ENCODE assay signal across 1 cellular context in genomic region chr5:150142800-150143724, GRCh38.
TF ChIP-seq lines count a peak whose summit lies in the region.

No MANE protein-coding gene starts in this region.

TF ChIP-seq in K562, 482 proteins besides CTCF, POLR2A, EP300 and RAD21 (continued from another document and continues in another):
- TF ChIP-seq, protein P1, sequence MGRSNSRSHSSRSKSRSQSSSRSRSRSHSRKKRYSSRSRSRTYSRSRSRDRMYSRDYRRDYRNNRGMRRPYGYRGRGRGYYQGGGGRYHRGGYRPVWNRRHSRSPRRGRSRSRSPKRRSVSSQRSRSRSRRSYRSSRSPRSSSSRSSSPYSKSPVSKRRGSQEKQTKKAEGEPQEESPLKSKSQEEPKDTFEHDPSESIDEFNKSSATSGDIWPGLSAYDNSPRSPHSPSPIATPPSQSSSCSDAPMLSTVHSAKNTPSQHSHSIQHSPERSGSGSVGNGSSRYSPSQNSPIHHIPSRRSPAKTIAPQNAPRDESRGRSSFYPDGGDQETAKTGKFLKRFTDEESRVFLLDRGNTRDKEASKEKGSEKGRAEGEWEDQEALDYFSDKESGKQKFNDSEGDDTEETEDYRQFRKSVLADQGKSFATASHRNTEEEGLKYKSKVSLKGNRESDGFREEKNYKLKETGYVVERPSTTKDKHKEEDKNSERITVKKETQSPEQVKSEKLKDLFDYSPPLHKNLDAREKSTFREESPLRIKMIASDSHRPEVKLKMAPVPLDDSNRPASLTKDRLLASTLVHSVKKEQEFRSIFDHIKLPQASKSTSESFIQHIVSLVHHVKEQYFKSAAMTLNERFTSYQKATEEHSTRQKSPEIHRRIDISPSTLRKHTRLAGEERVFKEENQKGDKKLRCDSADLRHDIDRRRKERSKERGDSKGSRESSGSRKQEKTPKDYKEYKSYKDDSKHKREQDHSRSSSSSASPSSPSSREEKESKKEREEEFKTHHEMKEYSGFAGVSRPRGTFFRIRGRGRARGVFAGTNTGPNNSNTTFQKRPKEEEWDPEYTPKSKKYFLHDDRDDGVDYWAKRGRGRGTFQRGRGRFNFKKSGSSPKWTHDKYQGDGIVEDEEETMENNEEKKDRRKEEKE (IDR thresholded peaks at IDR 0.05; ENCODE audit: borderline replicate concordance in 1 of 2, control insufficient read depth in 1 of 2, low read depth in 2 of 2, low read length in 1 of 2) = no peak
- peak; percentile 94 for TF ChIP-seq FOSL1 (tag; conservative IDR thresholded peaks at IDR 0.05)
- TF ChIP-seq, protein P2, sequence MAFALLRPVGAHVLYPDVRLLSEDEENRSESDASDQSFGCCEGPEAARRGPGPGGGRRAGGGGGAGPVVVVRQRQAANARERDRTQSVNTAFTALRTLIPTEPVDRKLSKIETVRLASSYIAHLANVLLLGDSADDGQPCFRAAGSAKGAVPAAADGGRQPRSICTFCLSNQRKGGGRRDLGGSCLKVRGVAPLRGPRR (CRISPR knock-in tag; IDR thresholded peaks at IDR 0.05) = no peak
- TF ChIP-seq, protein P3, sequence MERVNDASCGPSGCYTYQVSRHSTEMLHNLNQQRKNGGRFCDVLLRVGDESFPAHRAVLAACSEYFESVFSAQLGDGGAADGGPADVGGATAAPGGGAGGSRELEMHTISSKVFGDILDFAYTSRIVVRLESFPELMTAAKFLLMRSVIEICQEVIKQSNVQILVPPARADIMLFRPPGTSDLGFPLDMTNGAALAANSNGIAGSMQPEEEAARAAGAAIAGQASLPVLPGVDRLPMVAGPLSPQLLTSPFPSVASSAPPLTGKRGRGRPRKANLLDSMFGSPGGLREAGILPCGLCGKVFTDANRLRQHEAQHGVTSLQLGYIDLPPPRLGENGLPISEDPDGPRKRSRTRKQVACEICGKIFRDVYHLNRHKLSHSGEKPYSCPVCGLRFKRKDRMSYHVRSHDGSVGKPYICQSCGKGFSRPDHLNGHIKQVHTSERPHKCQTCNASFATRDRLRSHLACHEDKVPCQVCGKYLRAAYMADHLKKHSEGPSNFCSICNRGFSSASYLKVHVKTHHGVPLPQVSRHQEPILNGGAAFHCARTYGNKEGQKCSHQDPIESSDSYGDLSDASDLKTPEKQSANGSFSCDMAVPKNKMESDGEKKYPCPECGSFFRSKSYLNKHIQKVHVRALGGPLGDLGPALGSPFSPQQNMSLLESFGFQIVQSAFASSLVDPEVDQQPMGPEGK (CRISPR knock-in tag; IDR thresholded peaks at IDR 0.05; ENCODE audit: borderline replicate concordance) = no peak
- no peak for TF ChIP-seq ZNF316 (IDR thresholded peaks at IDR 0.05)
- no peak for TF ChIP-seq CBX8 (IDR thresholded peaks at IDR 0.05; ENCODE audit: borderline replicate concordance, extremely low read depth, low read depth, low read length, poor library complexity, severe bottlenecking)
- TF ChIP-seq CGGBP1 (CRISPR knock-in tag; IDR thresholded peaks at IDR 0.05) = no peak
- peak; percentile 49 for TF ChIP-seq FOS (IDR thresholded peaks at IDR 0.05; ENCODE audit: extremely low read depth, insufficient read length)
- TF ChIP-seq, protein P4, sequence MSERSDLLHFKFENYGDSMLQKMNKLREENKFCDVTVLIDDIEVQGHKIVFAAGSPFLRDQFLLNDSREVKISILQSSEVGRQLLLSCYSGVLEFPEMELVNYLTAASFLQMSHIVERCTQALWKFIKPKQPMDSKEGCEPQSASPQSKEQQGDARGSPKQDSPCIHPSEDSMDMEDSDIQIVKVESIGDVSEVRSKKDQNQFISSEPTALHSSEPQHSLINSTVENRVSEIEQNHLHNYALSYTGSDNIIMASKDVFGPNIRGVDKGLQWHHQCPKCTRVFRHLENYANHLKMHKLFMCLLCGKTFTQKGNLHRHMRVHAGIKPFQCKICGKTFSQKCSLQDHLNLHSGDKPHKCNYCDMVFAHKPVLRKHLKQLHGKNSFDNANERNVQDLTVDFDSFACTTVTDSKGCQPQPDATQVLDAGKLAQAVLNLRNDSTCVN (CRISPR knock-in tag; IDR thresholded peaks at IDR 0.05) = no peak
- TF ChIP-seq, protein P5, sequence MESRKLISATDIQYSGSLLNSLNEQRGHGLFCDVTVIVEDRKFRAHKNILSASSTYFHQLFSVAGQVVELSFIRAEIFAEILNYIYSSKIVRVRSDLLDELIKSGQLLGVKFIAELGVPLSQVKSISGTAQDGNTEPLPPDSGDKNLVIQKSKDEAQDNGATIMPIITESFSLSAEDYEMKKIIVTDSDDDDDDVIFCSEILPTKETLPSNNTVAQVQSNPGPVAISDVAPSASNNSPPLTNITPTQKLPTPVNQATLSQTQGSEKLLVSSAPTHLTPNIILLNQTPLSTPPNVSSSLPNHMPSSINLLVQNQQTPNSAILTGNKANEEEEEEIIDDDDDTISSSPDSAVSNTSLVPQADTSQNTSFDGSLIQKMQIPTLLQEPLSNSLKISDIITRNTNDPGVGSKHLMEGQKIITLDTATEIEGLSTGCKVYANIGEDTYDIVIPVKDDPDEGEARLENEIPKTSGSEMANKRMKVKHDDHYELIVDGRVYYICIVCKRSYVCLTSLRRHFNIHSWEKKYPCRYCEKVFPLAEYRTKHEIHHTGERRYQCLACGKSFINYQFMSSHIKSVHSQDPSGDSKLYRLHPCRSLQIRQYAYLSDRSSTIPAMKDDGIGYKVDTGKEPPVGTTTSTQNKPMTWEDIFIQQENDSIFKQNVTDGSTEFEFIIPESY (CRISPR knock-in tag; IDR thresholded peaks at IDR 0.05) = peak; percentile 67
- no peak for TF ChIP-seq ZNF134 (CRISPR knock-in tag; conservative IDR thresholded peaks at IDR 0.05)
- no peak for TF ChIP-seq ZNF239 (CRISPR knock-in tag; IDR thresholded peaks at IDR 0.05)
- peak; percentile 6; the same call in 1 of the 2 replicates for TF ChIP-seq GABPB1 (CRISPR knock-in tag; IDR thresholded peaks at IDR 0.05)
- no peak for TF ChIP-seq PCBP1 (IDR thresholded peaks at IDR 0.05; ENCODE audit: low read depth, low read length, poor library complexity, severe bottlenecking)
- TF ChIP-seq NR2C1 (IDR thresholded peaks at IDR 0.05) = peak; percentile 57; the same call in 1 of the 2 replicates
- TF ChIP-seq NR2C1 (tag; IDR thresholded peaks at IDR 0.05) = peak; percentile 65
- TF ChIP-seq, protein P6, sequence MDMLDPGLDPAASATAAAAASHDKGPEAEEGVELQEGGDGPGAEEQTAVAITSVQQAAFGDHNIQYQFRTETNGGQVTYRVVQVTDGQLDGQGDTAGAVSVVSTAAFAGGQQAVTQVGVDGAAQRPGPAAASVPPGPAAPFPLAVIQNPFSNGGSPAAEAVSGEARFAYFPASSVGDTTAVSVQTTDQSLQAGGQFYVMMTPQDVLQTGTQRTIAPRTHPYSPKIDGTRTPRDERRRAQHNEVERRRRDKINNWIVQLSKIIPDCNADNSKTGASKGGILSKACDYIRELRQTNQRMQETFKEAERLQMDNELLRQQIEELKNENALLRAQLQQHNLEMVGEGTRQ (CRISPR knock-in tag; IDR thresholded peaks at IDR 0.05) = peak; percentile 72
- peak; percentile 57; the same call in 1 of the 2 replicates for TF ChIP-seq MECOM (CRISPR knock-in tag; IDR thresholded peaks at IDR 0.05)
- TF ChIP-seq MLX (CRISPR knock-in tag; conservative IDR thresholded peaks at IDR 0.05) = no peak
- TF ChIP-seq, protein P7, sequence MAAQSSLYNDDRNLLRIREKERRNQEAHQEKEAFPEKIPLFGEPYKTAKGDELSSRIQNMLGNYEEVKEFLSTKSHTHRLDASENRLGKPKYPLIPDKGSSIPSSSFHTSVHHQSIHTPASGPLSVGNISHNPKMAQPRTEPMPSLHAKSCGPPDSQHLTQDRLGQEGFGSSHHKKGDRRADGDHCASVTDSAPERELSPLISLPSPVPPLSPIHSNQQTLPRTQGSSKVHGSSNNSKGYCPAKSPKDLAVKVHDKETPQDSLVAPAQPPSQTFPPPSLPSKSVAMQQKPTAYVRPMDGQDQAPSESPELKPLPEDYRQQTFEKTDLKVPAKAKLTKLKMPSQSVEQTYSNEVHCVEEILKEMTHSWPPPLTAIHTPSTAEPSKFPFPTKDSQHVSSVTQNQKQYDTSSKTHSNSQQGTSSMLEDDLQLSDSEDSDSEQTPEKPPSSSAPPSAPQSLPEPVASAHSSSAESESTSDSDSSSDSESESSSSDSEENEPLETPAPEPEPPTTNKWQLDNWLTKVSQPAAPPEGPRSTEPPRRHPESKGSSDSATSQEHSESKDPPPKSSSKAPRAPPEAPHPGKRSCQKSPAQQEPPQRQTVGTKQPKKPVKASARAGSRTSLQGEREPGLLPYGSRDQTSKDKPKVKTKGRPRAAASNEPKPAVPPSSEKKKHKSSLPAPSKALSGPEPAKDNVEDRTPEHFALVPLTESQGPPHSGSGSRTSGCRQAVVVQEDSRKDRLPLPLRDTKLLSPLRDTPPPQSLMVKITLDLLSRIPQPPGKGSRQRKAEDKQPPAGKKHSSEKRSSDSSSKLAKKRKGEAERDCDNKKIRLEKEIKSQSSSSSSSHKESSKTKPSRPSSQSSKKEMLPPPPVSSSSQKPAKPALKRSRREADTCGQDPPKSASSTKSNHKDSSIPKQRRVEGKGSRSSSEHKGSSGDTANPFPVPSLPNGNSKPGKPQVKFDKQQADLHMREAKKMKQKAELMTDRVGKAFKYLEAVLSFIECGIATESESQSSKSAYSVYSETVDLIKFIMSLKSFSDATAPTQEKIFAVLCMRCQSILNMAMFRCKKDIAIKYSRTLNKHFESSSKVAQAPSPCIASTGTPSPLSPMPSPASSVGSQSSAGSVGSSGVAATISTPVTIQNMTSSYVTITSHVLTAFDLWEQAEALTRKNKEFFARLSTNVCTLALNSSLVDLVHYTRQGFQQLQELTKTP (IDR thresholded peaks at IDR 0.05; ENCODE audit: low read depth in 1 of 2, partially characterized antibody in 2 of 2) = peak in 1 of 2 experiments; percentile 65
- 0 out of 2 replicates have a peak, but pooled peaks have one; percentile 18 for TF ChIP-seq ARID3A (IDR thresholded peaks at IDR 0.05; ENCODE audit: borderline replicate concordance, low read depth, low read length)
- no peak for TF ChIP-seq TEAD2 (tag; IDR thresholded peaks at IDR 0.05)
- TF ChIP-seq RAD51 (IDR thresholded peaks at IDR 0.05; ENCODE audit: borderline replicate concordance, low read depth) = peak; percentile 66; the same call in 1 of the 2 replicates
- TF ChIP-seq, protein P8, sequence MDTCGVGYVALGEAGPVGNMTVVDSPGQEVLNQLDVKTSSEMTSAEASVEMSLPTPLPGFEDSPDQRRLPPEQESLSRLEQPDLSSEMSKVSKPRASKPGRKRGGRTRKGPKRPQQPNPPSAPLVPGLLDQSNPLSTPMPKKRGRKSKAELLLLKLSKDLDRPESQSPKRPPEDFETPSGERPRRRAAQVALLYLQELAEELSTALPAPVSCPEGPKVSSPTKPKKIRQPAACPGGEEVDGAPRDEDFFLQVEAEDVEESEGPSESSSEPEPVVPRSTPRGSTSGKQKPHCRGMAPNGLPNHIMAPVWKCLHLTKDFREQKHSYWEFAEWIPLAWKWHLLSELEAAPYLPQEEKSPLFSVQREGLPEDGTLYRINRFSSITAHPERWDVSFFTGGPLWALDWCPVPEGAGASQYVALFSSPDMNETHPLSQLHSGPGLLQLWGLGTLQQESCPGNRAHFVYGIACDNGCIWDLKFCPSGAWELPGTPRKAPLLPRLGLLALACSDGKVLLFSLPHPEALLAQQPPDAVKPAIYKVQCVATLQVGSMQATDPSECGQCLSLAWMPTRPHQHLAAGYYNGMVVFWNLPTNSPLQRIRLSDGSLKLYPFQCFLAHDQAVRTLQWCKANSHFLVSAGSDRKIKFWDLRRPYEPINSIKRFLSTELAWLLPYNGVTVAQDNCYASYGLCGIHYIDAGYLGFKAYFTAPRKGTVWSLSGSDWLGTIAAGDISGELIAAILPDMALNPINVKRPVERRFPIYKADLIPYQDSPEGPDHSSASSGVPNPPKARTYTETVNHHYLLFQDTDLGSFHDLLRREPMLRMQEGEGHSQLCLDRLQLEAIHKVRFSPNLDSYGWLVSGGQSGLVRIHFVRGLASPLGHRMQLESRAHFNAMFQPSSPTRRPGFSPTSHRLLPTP (IDR thresholded peaks at IDR 0.05; ENCODE audit: borderline replicate concordance, extremely low read depth, insufficient read length) = no peak
- no peak for TF ChIP-seq NFIC (IDR thresholded peaks at IDR 0.05)
- no peak for TF ChIP-seq XRCC3 (IDR thresholded peaks at IDR 0.05)
- TF ChIP-seq SRSF3 (IDR thresholded peaks at IDR 0.05; ENCODE audit: insufficient read depth, low read length) = no peak
- TF ChIP-seq POLR3A (IDR thresholded peaks at IDR 0.05; ENCODE audit: borderline replicate concordance, extremely low read depth, insufficient read depth, insufficient read length) = no peak
- no peak for TF ChIP-seq TAF15 (IDR thresholded peaks at IDR 0.05; ENCODE audit: low read depth, low read length)
- TF ChIP-seq RFX5 (IDR thresholded peaks at IDR 0.05; ENCODE audit: low read depth, low read length) = no peak
- peak in 1 of 2 experiments; percentile 67; a peak in 1 of 4 replicates for TF ChIP-seq TBL1XR1 (IDR thresholded peaks at IDR 0.05; ENCODE audit: low read length in 2 of 2)
- TF ChIP-seq ZNF695 (CRISPR knock-in tag; IDR thresholded peaks at IDR 0.05) = peak; percentile 84; the same call in 1 of the 2 replicates
- TF ChIP-seq, protein P9, sequence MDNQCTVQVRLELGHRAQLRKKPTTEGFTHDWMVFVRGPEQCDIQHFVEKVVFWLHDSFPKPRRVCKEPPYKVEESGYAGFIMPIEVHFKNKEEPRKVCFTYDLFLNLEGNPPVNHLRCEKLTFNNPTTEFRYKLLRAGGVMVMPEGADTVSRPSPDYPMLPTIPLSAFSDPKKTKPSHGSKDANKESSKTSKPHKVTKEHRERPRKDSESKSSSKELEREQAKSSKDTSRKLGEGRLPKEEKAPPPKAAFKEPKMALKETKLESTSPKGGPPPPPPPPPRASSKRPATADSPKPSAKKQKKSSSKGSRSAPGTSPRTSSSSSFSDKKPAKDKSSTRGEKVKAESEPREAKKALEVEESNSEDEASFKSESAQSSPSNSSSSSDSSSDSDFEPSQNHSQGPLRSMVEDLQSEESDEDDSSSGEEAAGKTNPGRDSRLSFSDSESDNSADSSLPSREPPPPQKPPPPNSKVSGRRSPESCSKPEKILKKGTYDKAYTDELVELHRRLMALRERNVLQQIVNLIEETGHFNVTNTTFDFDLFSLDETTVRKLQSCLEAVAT (IDR thresholded peaks at IDR 0.05) = peak in 1 of 2 experiments; percentile 64; a peak in 1 of 4 replicates
- TF ChIP-seq ZFP30 (CRISPR knock-in tag; IDR thresholded peaks at IDR 0.05; ENCODE audit: borderline replicate concordance) = no peak
